ENCODE assay signal across 8 cellular contexts in genomic region chr20:50957798-50958732, GRCh38. TPM values are rescaled to one million over a fixed set of nuclear protein-coding genes. Genes with fewer than 3 reads are reported as not detected.
DNase-seq lines count a peak whose midpoint lies in the region; ATAC-seq and TF ChIP-seq lines count a peak whose summit lies in the region.

DPM1 (minus strand) TSS chr20:50958532; CDS start chr20:50958523, 9 bp downstream.

- H3K4me3 Mint-ChIP-seq in natural killer cell, result peak within 1 kb of the TSS; percentile 96

- no peaks in the 10 kb centered on the region for H3K36me3 Mint-ChIP-seq in natural killer cell

- peaks cover 38% of the 10 kb centered on the region for H3K36me3 ChIP-seq in KOPT-K1 (ENCODE audit: insufficient read depth, low read length)

- no peaks in the 10 kb centered on the region for H3K9me3 Mint-ChIP-seq in natural killer cell

- no peaks in the 10 kb centered on the region for H3K9me3 ChIP-seq in KOPT-K1 (ENCODE audit: insufficient read depth, low read length, poor library complexity, severe bottlenecking)

- ATAC-seq in GM21737 (IDR thresholded peaks at IDR 0.05; ENCODE audit: unreplicated experiment) (peak; percentile 70), natural killer cell (peak; percentile 82 to 91 (median 84))

- H3K27ac Mint-ChIP-seq in natural killer cell, result peak within 1 kb of the TSS; percentile 96 to 98

- H3K27me3 Mint-ChIP-seq in natural killer cell (ENCODE audit: low read depth in 2 of 2), result no peaks in the 10 kb centered on the region

- no peak for TF ChIP-seq CTCF in natural killer cell (IDR thresholded peaks at IDR 0.05)

- peak; percentile 87 for DNase-seq in DMS79 (lab: John Stamatoyannopoulos, UW)
- DNase-seq in RKO (ENCODE audit: low spot score), result peak; percentile 94
- DNase-seq in activated T-helper 1 cell treated with anti-CD3 and anti-CD28 coated beads, Interleukin-2, amount 50 U/mL, for 16 hours (ENCODE audit: low read depth in 1 of 2, low spot score in 1 of 2), result peak; percentile 77 to 78
- DNase-seq in fibroblast of peridontal ligament (ENCODE audit: extremely low read depth), result peak; percentile 96
- DNase-seq in natural killer cell, result peak; percentile 87
- DNase-seq in stimulated activated naive CD4-positive, alpha-beta T cell treated with Interleukin-2 at 50 U/mL for 16 hours (lab: John Stamatoyannopoulos, UW), result peak; percentile 84

- intact Hi-C loops in natural killer cell (cut with micrococcal nuclease), result loop anchor here (1.0 to 2.0 kb wide), 2 partner anchors 27 to 163 kb away; partner anchors contain the start of genes ADNP and BCAS4

- H3K4me1 Mint-ChIP-seq in natural killer cell, result peaks cover 38 to 39% of the 10 kb centered on the region in 2 donors

- peak within 1 kb of the TSS; percentile 87 for H3K27ac ChIP-seq in KOPT-K1 (ENCODE audit: low read depth, low read length, poor library complexity, severe bottlenecking)

RNA-seq across cellular contexts. Expression of gene DPM1, which starts in this region (rescaled TPM):
- total RNA-seq in natural killer cell, result 10 to 100 TPM; 21.2 to 26.1 (median 25.6) TPM

Comparison
In these comparisons a context has a peak if more than half of its experiments do, and no peak if none do; other contexts are left out.
1. Peak in every context shown above with its lines: DNase-seq, ATAC-seq and H3K27ac ChIP-seq.